Comparison of ENCODE assay signal across 11 cellular contexts in genomic region chr2:217995741-217996141, GRCh38. TPM values are rescaled to one million over a fixed set of nuclear protein-coding genes. Genes with fewer than 3 reads are reported as not detected.
DNase-seq lines count a peak whose midpoint lies in the region; ATAC-seq and TF ChIP-seq lines count a peak whose summit lies in the region.
"Had no signal": no experiment of that assay in that cellular context is flagged by ENCODE, and none has a peak within 500 bp of the region (broad histone marks: within the 10 kb centered on the region; RNA-seq: fewer than 3 reads in every experiment).

No MANE protein-coding gene starts in this region.

- H3K79me1 ChIP-seq in mesendoderm (ENCODE audit: low read length) = no peaks in the 10 kb centered on the region

- no peak overlapping the region for H2AK5ac ChIP-seq in mesendoderm (ENCODE audit: low read length)

- H3K79me2 ChIP-seq in mesendoderm (ENCODE audit: control insufficient read depth, insufficient read depth, low read length) = no peaks in the 10 kb centered on the region

- no peak overlapping the region for H2BK15ac ChIP-seq in mesendoderm (replicated peaks; ENCODE audit: low read depth)

- H3K4me3 ChIP-seq in MG63 (no peak overlapping the region), esophagus (ENCODE audit: low read depth in 1 of 2, low read length in 2 of 2) (no peak overlapping the region), mesendoderm (ENCODE audit: low read length) (no peak overlapping the region), tibial artery (peak overlapping the region in 1 of 2 donors; percentile 5)

- peak overlapping the region; percentile 44 for H3K18ac ChIP-seq in mesendoderm (ENCODE audit: low read length)

- H3K4ac ChIP-seq in mesendoderm (ENCODE audit: low read depth, low read length) = peak overlapping the region; percentile 4

- H2BK5ac ChIP-seq in mesendoderm (ENCODE audit: low read length) = peak overlapping the region; percentile 25

- WGBS in esophagus, 2 donors = 6 to 16% methylated on average over 7 of the region's 7 CpGs
- no CpG with 5 or more reads among the region's 7 CpGs for WGBS in mesendoderm (ENCODE audit: extremely low coverage, insufficient coverage, low lambda C conversion rate)

- H3K9me3 ChIP-seq in MG63 = no peaks in the 10 kb centered on the region
- no peaks in the 10 kb centered on the region for H3K9me3 ChIP-seq in esophagus (ENCODE audit: control insufficient read depth in 2 of 2, insufficient read depth in 1 of 2, low read depth in 1 of 2, low read length in 1 of 2)
- H3K9me3 ChIP-seq in tibial artery = no peaks in the 10 kb centered on the region

- peaks cover 44% of the 10 kb centered on the region for H3K36me3 ChIP-seq in MG63
- no peaks in the 10 kb centered on the region for H3K36me3 ChIP-seq in esophagus (ENCODE audit: control insufficient read depth in 2 of 2, insufficient read depth in 2 of 2, low read length in 1 of 2)
- H3K36me3 ChIP-seq in mesendoderm (ENCODE audit: control insufficient read depth, insufficient read depth, low read length) = no peaks in the 10 kb centered on the region
- H3K36me3 ChIP-seq in tibial artery = peaks cover 0 to 11% (median 0%) of the 10 kb centered on the region in 3 donors

- H2BK120ac ChIP-seq in mesendoderm (ENCODE audit: low read depth, low read length) = no peak overlapping the region

- no peak for ATAC-seq in GM18520 (IDR thresholded peaks at IDR 0.05; ENCODE audit: unreplicated experiment)
- ATAC-seq: left colon had no signal

- intact Hi-C loops in tibial artery (cut with DNase I; ENCODE audit: low total_unique reads) = no loop called here

- H3K27ac ChIP-seq in esophagus (ENCODE audit: low read depth in 2 of 2, low read length in 1 of 2) = peak overlapping the region; percentile 66 to 81
- H3K27ac ChIP-seq in mesendoderm (ENCODE audit: low read depth, low read length) = no peak overlapping the region
- peak overlapping the region; percentile 72 to 74 for H3K27ac ChIP-seq in tibial artery

- DNase-seq in MG63 = peak; percentile 82
- no peak for DNase-seq in mesendoderm
- DNase-seq in tibial artery = peak; percentile 80 to 89
- DNase-seq in cerebellum (ENCODE audit: low spot score) = no peak
- DNase-seq in NCI-H2171 (lab: John Stamatoyannopoulos, UW) = no peak
- no peak for DNase-seq in T1000 (lab: John Stamatoyannopoulos, UW)
- DNase-seq: erythroblast, left colon, NCI-H1417 treated with DMSO at 0.1 percent for 48 hours had no signal

- H4K8ac ChIP-seq in mesendoderm (ENCODE audit: low read depth, low read length) = no peak overlapping the region

- TF ChIP-seq CTCF in tibial artery (IDR thresholded peaks at IDR 0.05) = no peak

- no peaks in the 10 kb centered on the region for H3K27me3 ChIP-seq in MG63
- H3K27me3 ChIP-seq in esophagus (ENCODE audit: control insufficient read depth in 1 of 2, insufficient read depth in 2 of 2, low read length in 2 of 2) = no peaks in the 10 kb centered on the region
- no peaks in the 10 kb centered on the region for H3K27me3 ChIP-seq in mesendoderm (ENCODE audit: insufficient read depth, low read length, poor library complexity)
- H3K27me3 ChIP-seq in tibial artery = no peaks in the 10 kb centered on the region

- peak overlapping the region; percentile 31 for H3K9ac ChIP-seq in mesendoderm (ENCODE audit: low read length)

- H3K56ac ChIP-seq in mesendoderm (ENCODE audit: low read length) = peak overlapping the region; percentile 76

- H3K4me2 ChIP-seq in mesendoderm (ENCODE audit: low read length) = no peak overlapping the region

- H4K5ac ChIP-seq in mesendoderm (ENCODE audit: low read length) = no peak overlapping the region

- H3K4me1 ChIP-seq in esophagus (ENCODE audit: control insufficient read depth in 2 of 2, insufficient read depth in 2 of 2, low read length in 1 of 2) = peaks cover 7 to 28% of the 10 kb centered on the region in 2 donors
- H3K4me1 ChIP-seq in mesendoderm (ENCODE audit: control insufficient read depth, low read depth, low read length) = peaks cover 16% of the 10 kb centered on the region
- peaks cover 0 to 57% (median 35%) of the 10 kb centered on the region in 4 donors for H3K4me1 ChIP-seq in tibial artery

- peak overlapping the region; percentile 39 for H3K23ac ChIP-seq in mesendoderm (ENCODE audit: low read length)

RNA-seq across cellular contexts. Expression of gene TNS1, which starts 7.1 kb away (rescaled TPM):
- total RNA-seq in MG63 (2014; rRNA removed; shearing (Covaris generic); ENCODE audit: low replicate concordance) = 13.4 and 17.6 TPM in 2 replicates
- polyA plus RNA-seq in esophagus = 10 to 100 TPM; 28.3 to 39.0 TPM
- 1.7 TPM for polyA plus RNA-seq in mesendoderm (2013, experiment 1 of 2)
- 2.4 TPM for polyA plus RNA-seq in mesendoderm (2013, experiment 2 of 2)
- total RNA-seq in cerebellum = 18.7 TPM

Comparison
In these comparisons a context has a peak if more than half of its experiments do, and no peak if none do; other contexts are left out.
1. DNase-seq: peak in MG63 (single experiment) and tibial artery (2 of 2); none in mesendoderm (single experiment), cerebellum (single experiment), NCI-H2171 (single experiment) and T1000 (single experiment).